Comparison of ENCODE assay signal across 1 cellular context in the genomic region with DNA sequence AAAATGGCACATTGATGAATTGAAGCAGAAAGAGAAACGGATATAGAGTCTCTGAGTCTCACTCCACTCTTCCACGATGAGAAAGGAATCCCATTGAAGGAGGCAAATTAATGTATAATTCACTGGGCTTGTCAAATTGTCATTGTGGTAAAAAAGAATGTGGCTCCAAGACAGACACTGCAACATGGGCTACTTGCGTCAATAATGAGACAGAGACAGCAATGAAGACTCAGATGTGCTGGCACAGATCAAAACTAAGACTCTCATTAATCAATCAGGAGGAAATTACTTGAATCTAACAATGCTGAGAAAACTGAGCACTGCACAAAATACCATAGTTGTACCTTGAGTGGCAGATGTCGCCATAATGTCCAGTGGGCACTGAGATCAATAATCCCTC.
TF ChIP-seq lines count a peak whose summit lies in the region.

No MANE protein-coding gene starts in this region.

TF ChIP-seq in H1, 55 proteins besides CTCF, POLR2A, EP300 and RAD21:
- TF ChIP-seq HDAC2 (IDR thresholded peaks at IDR 0.05; ENCODE audit: borderline replicate concordance in 1 of 2, low read depth in 2 of 2, low read length in 2 of 2) (no peak), FOSL1 (IDR thresholded peaks at IDR 0.05; ENCODE audit: insufficient read depth, low read depth, low read length) (no peak), KDM1A (IDR thresholded peaks at IDR 0.05; ENCODE audit: borderline replicate concordance, low read length) (no peak)
